ENCODE assay signal across 16 cellular contexts in the genomic region with DNA sequence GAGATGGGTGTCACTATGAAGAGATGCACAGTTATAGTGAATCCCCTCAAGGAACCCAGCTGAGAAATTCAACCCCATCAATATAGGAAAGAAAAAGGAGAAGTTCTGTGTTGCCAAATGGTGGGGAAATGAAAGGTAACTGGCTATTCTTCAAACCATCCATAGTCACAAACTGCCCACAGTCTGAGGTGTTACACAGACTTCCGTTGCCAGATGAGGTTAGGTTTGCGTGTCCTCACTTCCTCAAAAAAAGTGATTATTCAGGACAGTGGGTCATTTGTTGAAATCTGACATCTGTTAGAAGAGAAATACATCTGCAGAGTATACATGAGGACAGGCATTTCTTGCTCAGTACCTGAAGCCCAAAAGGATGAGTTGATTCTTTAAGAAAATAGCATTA. TPM values are rescaled to one million over a fixed set of nuclear protein-coding genes. Genes with fewer than 3 reads are reported as not detected.
A peak's percentile ranks its signal among the peaks of the same experiment; 100 is the strongest.
DNase-seq lines count a peak whose midpoint lies in the region; ATAC-seq and TF ChIP-seq lines count a peak whose summit lies in the region.
"Had no signal": no experiment of that assay in that cellular context is flagged by ENCODE, and none has a peak within 500 bp of the region (broad histone marks: within the 10 kb centered on the region; RNA-seq: fewer than 3 reads in every experiment).

No MANE protein-coding gene starts in this region.

- no peaks in the 10 kb centered on the region for H3K9me3 ChIP-seq in mucosa of descending colon
- H3K9me3 ChIP-seq: SJSA1 had no signal

- intact Hi-C loops in mucosa of descending colon (cut with DNase I, micrococcal nuclease) = no loop called here

- CTCF ChIA-PET in GM10248 (lab: Yijun Ruan, JAX) = interaction anchor here (1.0 to 1.6 kb wide), 4 partner anchors 9 to 57 kb away, joined by 3 to 5 read pairs (median 4); a partner anchor contains a TSS

- peak; percentile 76 for ATAC-seq in GM19468 (IDR thresholded peaks at IDR 0.05; ENCODE audit: extremely low read depth, unreplicated experiment)
- peak; percentile 43 for ATAC-seq in mucosa of descending colon
- no peak for ATAC-seq in HG02884 (IDR thresholded peaks at IDR 0.05; ENCODE audit: unreplicated experiment)

- DNase-seq in GM10248 (ENCODE audit: extremely low spot score) (peak; percentile 77), MV-4-11 (lab: John Stamatoyannopoulos, UW) (peak; percentile 99), mucosa of descending colon (no peak), NCI-H774 (lab: John Stamatoyannopoulos, UW) (no peak)
- DNase-seq in stimulated activated CD4-positive, alpha-beta T cell treated with anti-CD3 and anti-CD28 coated beads, Interleukin-12 subunit alpha, Interleukin-12 subunit beta, amount 100 ng/mL, for 4 hours = no peak
- DNase-seq in activated CD4-positive, alpha-beta T cell treated with anti-CD3 and anti-CD28 coated beads, Interleukin-2, amount 50 U/mL, for 4 hours = no peak
- DNase-seq: activated naive CD8-positive, alpha-beta T cell treated with anti-CD3 and anti-CD28 coated beads, Interleukin-2, amount 10 ng/mL, durations not matched to agents 7 days and 5 days; GM23248; NCI-H1092; NCI-H526; stimulated activated CD4-positive, alpha-beta T cell treated with anti-CD3 and anti-CD28 coated beads, Interleukin-4, amount 100 ng/mL, for 24 hours; stimulated activated naive CD4-positive, alpha-beta T cell treated with Interleukin-2 at 50 U/mL for 16 hours had no signal

- TF ChIP-seq CTCF in GM10248 (IDR thresholded peaks at IDR 0.05; ENCODE audit: control extremely low read depth, extremely low read depth, low read depth, missing control alignments) (no peak), mucosa of descending colon (IDR thresholded peaks at IDR 0.05) (no peak)

- no peaks in the 10 kb centered on the region for H3K4me1 ChIP-seq in mucosa of descending colon (ENCODE audit: low read depth)
- H3K4me1 ChIP-seq: SJSA1 had no signal

- no peaks in the 10 kb centered on the region for H3K36me3 ChIP-seq in mucosa of descending colon (ENCODE audit: low read depth)
- H3K36me3 ChIP-seq: SJSA1 had no signal

- H3K4me3 ChIP-seq in mucosa of descending colon = no peak overlapping the region
- H3K4me3 ChIP-seq: GM23248, SJSA1 had no signal

- POLR2A ChIA-PET in GM10248 (lab: Yijun Ruan, JAX) = no interaction called here

RNA-seq across cellular contexts. Expression of a gene that starts 9.0 kb away (rescaled TPM):
- total RNA-seq in mucosa of descending colon = under 1 TPM in 2 of 3 donors, not detected in 1; 0.32 to 0.84 TPM
- total RNA-seq: activated naive CD8-positive, alpha-beta T cell treated with anti-CD3 and anti-CD28 coated beads, Interleukin-2, amount 10 ng/mL, durations not matched to agents 7 days and 5 days; GM23248; HT1080; SJSA1 had no signal

RNA-seq across cellular contexts. Expression of a gene that starts 25.4 kb away (rescaled TPM):
- 1 to 10 TPM in 2 of 3 donors, not detected in 1; 3.5 to 7.9 TPM for total RNA-seq in mucosa of descending colon
- total RNA-seq: GM23248, SJSA1 had no signal

RNA-seq across cellular contexts. Expression of a gene that starts 50.1 kb away (rescaled TPM):
- total RNA-seq in mucosa of descending colon = 10 to 100 TPM in 1 of 3 donors, 1 to 10 TPM in 2; 9.4 to 13.6 (median 9.8) TPM

Comparison
In these comparisons a context has a peak if more than half of its experiments do, and no peak if none do; other contexts are left out.
1. DNase-seq: peak in GM10248 (single experiment) and MV-4-11 (single experiment); none in mucosa of descending colon (0 of 3), stimulated activated CD4-positive, alpha-beta T cell treated with anti-CD3 and anti-CD28 coated beads, Interleukin-12 subunit alpha, Interleukin-12 subunit beta, amount 100 ng/mL, for 4 hours (single experiment), activated CD4-positive, alpha-beta T cell treated with anti-CD3 and anti-CD28 coated beads, Interleukin-2, amount 50 U/mL, for 4 hours (0 of 2) and NCI-H774 (single experiment).